In genomic region chr12:50256761-50257160, GRCh38 we compare ENCODE assay signal across 20 cellular contexts.
"Had no signal": no experiment of that assay in that cellular context is flagged by ENCODE, and none has a peak within 500 bp of the region (broad histone marks: within the 10 kb centered on the region; RNA-seq: fewer than 3 reads in every experiment).

No MANE protein-coding gene starts in this region.

- H3K9me3 ChIP-seq: neutrophil, thoracic aorta, upper lobe of left lung had no signal

- ATAC-seq: activated CD4-positive, CD25-positive, alpha-beta regulatory T cell treated with anti-CD3 and anti-CD28 coated beads, Interleukin-2, amount 50 U/mL, for 24 hours; activated T-cell treated with anti-CD3 and anti-CD28 coated beads, Interleukin-2, amount 50 U/mL, for 72 hours; left ventricle myocardium superior; sciatic nerve; stimulated activated memory B cell treated with anti-CD40 and anti-IgM and Interleukin-4, amounts not matched to agents 10 μg/mL and 1 μg/mL and 100 μg/mL, for 72 hours had no signal

- H3K27ac ChIP-seq: cardiac muscle cell, neutrophil had no signal

- H3K27me3 ChIP-seq: cardiac muscle cell, neutrophil, upper lobe of left lung had no signal

- DNase-seq: activated CD4-positive, alpha-beta memory T cell treated with anti-CD3 and anti-CD28 coated beads, Interleukin-2, amount 10 ng/mL, durations not matched to agents 7 days and 5 days; activated CD4-positive, alpha-beta T cell treated with anti-CD3 and anti-CD28 coated beads, Interleukin-2, amount 10 ng/mL, durations not matched to agents 24 days and 14 days; activated effector memory CD4-positive, alpha-beta T cell treated with Interleukin-2 at 50 U/mL for 16 hours; activated naive CD4-positive, alpha-beta T cell treated with anti-CD3 and anti-CD28 coated beads for 36 hours; activated naive CD8-positive, alpha-beta T cell treated with anti-CD3 and anti-CD28 coated beads, Interleukin-2, amount 10 ng/mL, durations not matched to agents 7 days and 5 days; activated T-cell treated with anti-CD3 and anti-CD28 coated beads, Interleukin-2, amount 50 U/mL, for 72 hours; cortex of kidney; endodermal cell; immature natural killer cell; left ventricle myocardium superior; mammary epithelial cell; stimulated activated CD4-positive, alpha-beta T cell treated with anti-CD3 and anti-CD28 coated beads, Interleukin-15, amount 100 ng/mL, for 24 hours; upper lobe of left lung had no signal

- H3K4me3 ChIP-seq: cardiac muscle cell, smooth muscle cell, thoracic aorta, upper lobe of left lung had no signal

- H3K36me3 ChIP-seq: cardiac muscle cell, neutrophil, thoracic aorta, upper lobe of left lung had no signal
